17 cellular contexts compared by ENCODE assay signal in the genomic region with DNA sequence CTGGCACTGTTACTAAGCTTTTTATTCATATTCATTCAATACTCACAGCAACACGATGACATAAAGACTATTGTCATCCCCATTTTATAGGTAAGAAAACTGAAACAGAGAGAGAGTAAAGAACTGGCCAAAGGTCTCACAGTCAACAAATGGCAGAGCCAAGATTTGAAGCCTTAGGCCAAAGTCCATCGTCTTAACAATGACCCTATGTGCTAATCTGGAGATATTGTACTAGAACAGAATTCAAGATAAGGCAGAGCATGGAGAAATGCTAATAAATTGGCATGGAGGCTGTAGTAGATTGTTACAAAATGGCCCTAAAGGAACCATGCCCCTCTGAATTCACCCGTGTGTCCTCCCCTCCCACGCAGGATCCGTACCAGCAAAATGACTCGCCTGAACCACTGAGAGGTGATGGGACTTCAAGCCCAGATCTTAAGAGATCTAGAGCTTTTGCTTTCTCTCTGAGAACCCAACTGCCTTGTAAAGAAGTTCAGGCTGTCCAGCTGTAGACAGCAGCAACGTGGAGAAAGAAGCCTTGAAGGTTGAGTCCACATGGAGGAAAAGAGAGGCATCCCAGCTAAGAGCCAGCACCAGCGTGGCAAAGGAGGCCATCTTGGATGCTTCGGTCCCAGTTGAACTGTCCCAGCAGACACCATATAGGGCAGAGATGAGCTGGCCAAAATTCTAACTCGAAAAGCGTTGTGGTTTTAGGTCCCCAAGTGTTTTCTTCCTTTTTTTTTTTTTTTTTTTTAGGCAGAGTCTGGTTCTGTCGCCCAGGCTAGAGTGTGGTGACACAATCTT. TPM values are rescaled to one million over a fixed set of nuclear protein-coding genes. Genes with fewer than 3 reads are reported as not detected.
DNase-seq lines count a peak whose midpoint lies in the region; ATAC-seq and TF ChIP-seq lines count a peak whose summit lies in the region.
"Had no signal": no experiment of that assay in that cellular context is flagged by ENCODE, and none has a peak within 500 bp of the region (broad histone marks: within the 10 kb centered on the region; RNA-seq: fewer than 3 reads in every experiment).

No MANE protein-coding gene starts in this region.

- H3K9me3 ChIP-seq in osteoblast (ENCODE audit: low read depth, low read length) (no peaks in the 10 kb centered on the region), heart right ventricle (no peaks in the 10 kb centered on the region), Caco-2 (no peaks in the 10 kb centered on the region)
- H3K9me3 ChIP-seq: gastrocnemius medialis, MG63, psoas muscle, thyroid gland had no signal

- H3K9me3 Mint-ChIP-seq in activated CD4-positive, alpha-beta T cell treated with anti-CD3 and anti-CD28 coated beads, Interleukin-2, amount 10 ng/mL, durations not matched to agents 24 days and 14 days, result peaks cover 16% of the 10 kb centered on the region
- H3K9me3 Mint-ChIP-seq in type B pancreatic cell, result peaks cover 3% of the 10 kb centered on the region
- no peaks in the 10 kb centered on the region for H3K9me3 Mint-ChIP-seq in Caco-2 (ENCODE audit: unreplicated experiment)
- H3K9me3 Mint-ChIP-seq: activated B cell treated with CpG ODN at 0.5 μM for 24 hours had no signal

- no peaks in the 10 kb centered on the region for H3K4me1 ChIP-seq in osteoblast (ENCODE audit: insufficient read depth, low read length)
- peaks cover 0 to 8% (median 0%) of the 10 kb centered on the region in 9 donors for H3K4me1 ChIP-seq in heart right ventricle
- H3K4me1 ChIP-seq in Caco-2, result peaks cover 23% of the 10 kb centered on the region
- H3K4me1 ChIP-seq: gastrocnemius medialis, psoas muscle had no signal

- peak overlapping the region; percentile 91 for H3K27ac Mint-ChIP-seq in activated CD4-positive, alpha-beta T cell treated with anti-CD3 and anti-CD28 coated beads, Interleukin-2, amount 10 ng/mL, durations not matched to agents 24 days and 14 days
- H3K27ac Mint-ChIP-seq in type B pancreatic cell (no peak overlapping the region), Caco-2 (ENCODE audit: unreplicated experiment) (no peak overlapping the region)
- H3K27ac Mint-ChIP-seq: activated B cell treated with CpG ODN at 0.5 μM for 24 hours had no signal

- H3K4me3 Mint-ChIP-seq in activated CD4-positive, alpha-beta T cell treated with anti-CD3 and anti-CD28 coated beads, Interleukin-2, amount 10 ng/mL, durations not matched to agents 24 days and 14 days, result peak overlapping the region; percentile 40
- H3K4me3 Mint-ChIP-seq in type B pancreatic cell (no peak overlapping the region), Caco-2 (ENCODE audit: unreplicated experiment) (no peak overlapping the region)
- H3K4me3 Mint-ChIP-seq: activated B cell treated with CpG ODN at 0.5 μM for 24 hours, naive B cell had no signal

- DNase-seq in activated CD4-positive, alpha-beta T cell treated with anti-CD3 and anti-CD28 coated beads, Interleukin-2, amount 10 ng/mL, durations not matched to agents 24 days and 14 days, result no peak
- DNase-seq in activated CD4-positive, alpha-beta T cell treated with anti-CD3 and anti-CD28 coated beads for 4 hours, result no peak
- peak; percentile 58 for DNase-seq in KBM-7
- DNase-seq in activated T-cell treated with anti-CD3 and anti-CD28 coated beads, Interleukin-2, amount 50 U/mL, for 48 hours, result peak; percentile 52 to 61
- peak; percentile 27 for DNase-seq in osteoblast (ENCODE audit: insufficient read length, low spot score, missing footprints)
- no peak for DNase-seq in heart right ventricle
- no peak for DNase-seq in type B pancreatic cell (ENCODE audit: extremely low spot score, unreplicated experiment)
- no peak for DNase-seq in Caco-2
- DNase-seq: activated B cell treated with CpG ODN at 0.5 μM for 24 hours, EL, gastrocnemius medialis, MG63, naive B cell, NCI-H524 treated with DMSO at 0.1 percent for 48 hours, psoas muscle, thyroid gland had no signal

- H3K79me2 ChIP-seq in osteoblast (ENCODE audit: insufficient read depth, low read length), result no peaks in the 10 kb centered on the region

- no TSS peak for BruUV-seq in Caco-2 (replicated peaks; lab: Mats Ljungman, UMichigan)

- no peak for ATAC-seq in heart right ventricle
- ATAC-seq: gastrocnemius medialis, Panc1, psoas muscle had no signal

- intact Hi-C loops in activated CD4-positive, alpha-beta T cell treated with anti-CD3 and anti-CD28 coated beads, Interleukin-2, amount 10 ng/mL, durations not matched to agents 24 days and 14 days (cut with micrococcal nuclease), result no loop called here
- intact Hi-C loops in heart right ventricle (cut with DNase I), result no loop called here
- intact Hi-C loops in Caco-2 (cut with micrococcal nuclease; ENCODE audit: unreplicated experiment), result no loop called here

- H3K27me3 Mint-ChIP-seq in activated CD4-positive, alpha-beta T cell treated with anti-CD3 and anti-CD28 coated beads, Interleukin-2, amount 10 ng/mL, durations not matched to agents 24 days and 14 days, result no peaks in the 10 kb centered on the region
- H3K27me3 Mint-ChIP-seq in type B pancreatic cell (no peaks in the 10 kb centered on the region), Caco-2 (ENCODE audit: insufficient read depth, unreplicated experiment) (no peaks in the 10 kb centered on the region)
- H3K27me3 Mint-ChIP-seq: naive B cell had no signal

- H3K27ac ChIP-seq in osteoblast (ENCODE audit: low read depth, low read length), result no peak overlapping the region
- H3K27ac ChIP-seq in heart right ventricle, result no peak overlapping the region
- H3K27ac ChIP-seq: gastrocnemius medialis, psoas muscle had no signal

- H3K27me3 ChIP-seq in osteoblast (ENCODE audit: insufficient read depth, low read length), result no peaks in the 10 kb centered on the region
- peaks cover 0 to 4% (median 0%) of the 10 kb centered on the region in 7 donors for H3K27me3 ChIP-seq in heart right ventricle
- H3K27me3 ChIP-seq in Caco-2 (replicated peaks; ENCODE audit: control insufficient read depth, insufficient read depth, low read length), result no peaks in the 10 kb centered on the region
- H3K27me3 ChIP-seq: gastrocnemius medialis, MG63, thyroid gland had no signal

- POLR2A ChIA-PET in Caco-2 (lab: Charles Lee), result no interaction called here

- H3K4me2 ChIP-seq in osteoblast (ENCODE audit: insufficient read depth, low read length), result no peak overlapping the region

- CTCF ChIA-PET in Caco-2 (lab: Charles Lee), result no interaction called here

- H3K4me1 Mint-ChIP-seq in activated CD4-positive, alpha-beta T cell treated with anti-CD3 and anti-CD28 coated beads, Interleukin-2, amount 10 ng/mL, durations not matched to agents 24 days and 14 days, result peaks cover 14% of the 10 kb centered on the region
- H3K4me1 Mint-ChIP-seq in type B pancreatic cell (ENCODE audit: unreplicated experiment) (peaks cover 5% of the 10 kb centered on the region), Caco-2 (ENCODE audit: low read depth, unreplicated experiment) (peaks cover 10% of the 10 kb centered on the region)
- H3K4me1 Mint-ChIP-seq: activated B cell treated with CpG ODN at 0.5 μM for 24 hours, naive B cell had no signal

- WGBS in heart right ventricle, 2 donors, result 82 to 88% methylated on average over 12 of the region's 12 CpGs

- H3K4me3 ChIP-seq in osteoblast (ENCODE audit: insufficient read depth, low read length) (no peak overlapping the region), heart right ventricle (no peak overlapping the region), Caco-2 (ENCODE audit: low read depth, low read length) (no peak overlapping the region)
- H3K4me3 ChIP-seq: gastrocnemius medialis, MG63, psoas muscle, thyroid gland had no signal

- in situ Hi-C loops in KBM-7 (cut with MboI; ENCODE audit: low pct_unique_long_range_greater_than_20kb, low sequenced_read_pairs), result no loop called here

- peaks cover 2% of the 10 kb centered on the region for H3K36me3 Mint-ChIP-seq in activated CD4-positive, alpha-beta T cell treated with anti-CD3 and anti-CD28 coated beads, Interleukin-2, amount 10 ng/mL, durations not matched to agents 24 days and 14 days (ENCODE audit: low read depth)
- H3K36me3 Mint-ChIP-seq in type B pancreatic cell (no peaks in the 10 kb centered on the region), Caco-2 (ENCODE audit: insufficient read depth, unreplicated experiment) (peaks cover 5% of the 10 kb centered on the region)
- H3K36me3 Mint-ChIP-seq: naive B cell had no signal

- H4K20me1 ChIP-seq in osteoblast (ENCODE audit: insufficient read depth, low read length), result no peaks in the 10 kb centered on the region

- TF ChIP-seq CTCF in osteoblast (IDR thresholded peaks at IDR 0.05; ENCODE audit: extremely low read depth, low read depth, low read length), result no peak
- TF ChIP-seq CTCF in heart right ventricle (IDR thresholded peaks at IDR 0.05), result no peak
- no peak for TF ChIP-seq CTCF in type B pancreatic cell (conservative IDR thresholded peaks at IDR 0.05)
- TF ChIP-seq CTCF in Caco-2 (IDR thresholded peaks at IDR 0.05; ENCODE audit: insufficient read depth in 1 of 2, low read depth in 1 of 2, low read length in 1 of 2, severe bottlenecking in 1 of 2, unreplicated experiment in 1 of 2), result no peak

- H2AFZ ChIP-seq in osteoblast (ENCODE audit: low read length), result no peak overlapping the region

- H3K36me3 ChIP-seq in osteoblast (ENCODE audit: insufficient read depth, low read length), result no peaks in the 10 kb centered on the region
- H3K36me3 ChIP-seq in heart right ventricle, result no peaks in the 10 kb centered on the region
- no peaks in the 10 kb centered on the region for H3K36me3 ChIP-seq in Caco-2 (ENCODE audit: control insufficient read depth, insufficient read depth, low read length)
- H3K36me3 ChIP-seq: gastrocnemius medialis, MG63, thyroid gland had no signal

RNA-seq across cellular contexts. Expression of a gene that starts 52.8 kb away (rescaled TPM):
- total RNA-seq in activated CD4-positive, alpha-beta T cell treated with anti-CD3 and anti-CD28 coated beads, Interleukin-2, amount 10 ng/mL, durations not matched to agents 24 days and 14 days, result 10.7 and 13.0 TPM in 2 replicates
- 1.8 and 2.2 TPM in 2 replicates for total RNA-seq in osteoblast
- total RNA-seq in heart right ventricle, result 10 to 100 TPM in 1 of 10 donors, 1 to 10 TPM in 7, under 1 TPM in 2; 0.71 to 14.0 (median 2.5) TPM
- polyA plus RNA-seq in heart right ventricle, result 1 to 10 TPM in 1 of 2 donors, under 1 TPM in 1; 0.41 to 1.8 TPM
- 53.5 and 97.1 TPM in 2 replicates for total RNA-seq in type B pancreatic cell (ENCODE audit: low replicate concordance)
- total RNA-seq in Caco-2 (2022), result 59.1 and 62.1 TPM in 2 replicates

Comparison
In these comparisons a context has a peak if more than half of its experiments do, and no peak if none do; other contexts are left out.
1. DNase-seq: peak in KBM-7 (single experiment), activated T-cell treated with anti-CD3 and anti-CD28 coated beads, Interleukin-2, amount 50 U/mL, for 48 hours (2 of 2) and osteoblast (single experiment); none in activated CD4-positive, alpha-beta T cell treated with anti-CD3 and anti-CD28 coated beads, Interleukin-2, amount 10 ng/mL, durations not matched to agents 24 days and 14 days (single experiment), activated CD4-positive, alpha-beta T cell treated with anti-CD3 and anti-CD28 coated beads for 4 hours (0 of 2), heart right ventricle (0 of 2), type B pancreatic cell (single experiment) and Caco-2 (0 of 2).